ENCODE assay signal across 1 cellular context in the genomic region with DNA sequence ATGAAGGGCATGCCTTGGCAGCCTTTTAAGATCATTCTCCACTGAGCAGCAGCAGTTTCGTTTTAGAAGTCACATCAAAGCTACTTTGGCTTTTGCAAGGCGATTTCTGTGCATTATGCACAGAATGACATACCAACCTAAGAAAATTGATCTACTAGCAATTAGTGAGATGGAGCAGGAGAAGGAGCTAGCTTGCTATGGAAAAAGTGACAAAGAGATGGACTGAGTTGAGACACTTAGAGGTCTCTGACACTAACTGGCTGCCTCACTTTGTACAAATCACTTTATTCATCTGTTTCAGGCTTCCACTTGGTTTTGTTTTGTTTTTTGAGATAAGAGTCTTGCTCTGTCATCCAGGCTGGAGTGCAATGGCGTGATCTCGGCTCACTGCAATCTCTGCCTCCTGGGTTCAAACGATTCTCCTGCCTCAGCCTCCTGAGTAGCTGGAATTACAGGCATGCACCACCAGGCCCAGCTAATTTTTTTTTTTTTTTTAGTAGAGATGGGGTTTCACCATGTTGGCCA.
TF ChIP-seq lines count a peak whose summit lies in the region.
"Not testable (repeated sequence)": the region's sequence is repeated elsewhere in the genome, so short reads cannot be mapped to it uniquely, and the experiment has no call there.

No MANE protein-coding gene starts in this region.

TF ChIP-seq in K562, 482 proteins besides CTCF, POLR2A, EP300 and RAD21:
- TF ChIP-seq CBFA2T3 (IDR thresholded peaks at IDR 0.05): peak; percentile 81
- TF ChIP-seq HDAC2 (IDR thresholded peaks at IDR 0.05): peak; percentile 96
- TF ChIP-seq HDAC1 (IDR thresholded peaks at IDR 0.05): peak in 1 of 2 experiments; percentile 95; a peak in 2 of 4 replicates
- peak; percentile 26; the same call in 1 of the 2 replicates for TF ChIP-seq SMARCA4 (IDR thresholded peaks at IDR 0.05)
- TF ChIP-seq, protein P1, sequence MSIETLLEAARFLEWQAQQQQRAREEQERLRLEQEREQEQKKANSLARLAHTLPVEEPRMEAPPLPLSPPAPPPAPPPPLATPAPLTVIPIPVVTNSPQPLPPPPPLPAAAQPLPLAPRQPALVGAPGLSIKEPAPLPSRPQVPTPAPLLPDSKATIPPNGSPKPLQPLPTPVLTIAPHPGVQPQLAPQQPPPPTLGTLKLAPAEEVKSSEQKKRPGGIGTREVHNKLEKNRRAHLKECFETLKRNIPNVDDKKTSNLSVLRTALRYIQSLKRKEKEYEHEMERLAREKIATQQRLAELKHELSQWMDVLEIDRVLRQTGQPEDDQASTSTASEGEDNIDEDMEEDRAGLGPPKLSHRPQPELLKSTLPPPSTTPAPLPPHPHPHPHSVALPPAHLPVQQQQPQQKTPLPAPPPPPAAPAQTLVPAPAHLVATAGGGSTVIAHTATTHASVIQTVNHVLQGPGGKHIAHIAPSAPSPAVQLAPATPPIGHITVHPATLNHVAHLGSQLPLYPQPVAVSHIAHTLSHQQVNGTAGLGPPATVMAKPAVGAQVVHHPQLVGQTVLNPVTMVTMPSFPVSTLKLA (conservative IDR thresholded peaks at IDR 0.05): peak in 1 of 2 experiments; percentile 45; a peak in 2 of 4 replicates
- peak; percentile 52; the same call in 1 of the 2 replicates for TF ChIP-seq TAL1 (IDR thresholded peaks at IDR 0.05)
- peak in 1 of 2 experiments; percentile 74; a peak in 2 of 4 replicates for TF ChIP-seq RCOR1 (IDR thresholded peaks at IDR 0.05; ENCODE audit: borderline replicate concordance in 1 of 2, low read depth in 2 of 2, low read length in 2 of 2)
- 0 out of 2 replicates have a peak, but pooled peaks have one; percentile 11 for TF ChIP-seq NCOR1 (IDR thresholded peaks at IDR 0.05)
- TF ChIP-seq KDM1A (IDR thresholded peaks at IDR 0.05): peak; percentile 98
- 0 out of 2 replicates have a peak, but pooled peaks have one; percentile 27 for TF ChIP-seq ZNF316 (IDR thresholded peaks at IDR 0.05)
- TF ChIP-seq CBFA2T2 (conservative IDR thresholded peaks at IDR 0.05): peak; percentile 54
- TF ChIP-seq NFE2 (IDR thresholded peaks at IDR 0.05; ENCODE audit: low read depth): peak; percentile 62
- peak; percentile 43; the same call in 1 of the 2 replicates for TF ChIP-seq C11orf30 (IDR thresholded peaks at IDR 0.05; ENCODE audit: low read depth)
- TF ChIP-seq ADNP (tag; IDR thresholded peaks at IDR 0.05): 0 out of 2 replicates have a peak, but pooled peaks have one; percentile 43
- peak; percentile 57 for TF ChIP-seq SOX6 (IDR thresholded peaks at IDR 0.05)
- peak; percentile 65 for TF ChIP-seq ARID1B (IDR thresholded peaks at IDR 0.05)
- TF ChIP-seq DPF2 (IDR thresholded peaks at IDR 0.05): peak; percentile 44; the same call in 1 of the 2 replicates
- TF ChIP-seq, protein P2, sequence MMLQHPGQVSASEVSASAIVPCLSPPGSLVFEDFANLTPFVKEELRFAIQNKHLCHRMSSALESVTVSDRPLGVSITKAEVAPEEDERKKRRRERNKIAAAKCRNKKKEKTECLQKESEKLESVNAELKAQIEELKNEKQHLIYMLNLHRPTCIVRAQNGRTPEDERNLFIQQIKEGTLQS (IDR thresholded peaks at IDR 0.05): peak; percentile 11; the same call in 1 of the 2 replicates
- TF ChIP-seq, protein P2 (CRISPR knock-in tag; conservative IDR thresholded peaks at IDR 0.05): not testable (repeated sequence)
- TF ChIP-seq MAFG (tag; conservative IDR thresholded peaks at IDR 0.05): peak; percentile 44
